8 cellular contexts compared by ENCODE assay signal in the genomic region with DNA sequence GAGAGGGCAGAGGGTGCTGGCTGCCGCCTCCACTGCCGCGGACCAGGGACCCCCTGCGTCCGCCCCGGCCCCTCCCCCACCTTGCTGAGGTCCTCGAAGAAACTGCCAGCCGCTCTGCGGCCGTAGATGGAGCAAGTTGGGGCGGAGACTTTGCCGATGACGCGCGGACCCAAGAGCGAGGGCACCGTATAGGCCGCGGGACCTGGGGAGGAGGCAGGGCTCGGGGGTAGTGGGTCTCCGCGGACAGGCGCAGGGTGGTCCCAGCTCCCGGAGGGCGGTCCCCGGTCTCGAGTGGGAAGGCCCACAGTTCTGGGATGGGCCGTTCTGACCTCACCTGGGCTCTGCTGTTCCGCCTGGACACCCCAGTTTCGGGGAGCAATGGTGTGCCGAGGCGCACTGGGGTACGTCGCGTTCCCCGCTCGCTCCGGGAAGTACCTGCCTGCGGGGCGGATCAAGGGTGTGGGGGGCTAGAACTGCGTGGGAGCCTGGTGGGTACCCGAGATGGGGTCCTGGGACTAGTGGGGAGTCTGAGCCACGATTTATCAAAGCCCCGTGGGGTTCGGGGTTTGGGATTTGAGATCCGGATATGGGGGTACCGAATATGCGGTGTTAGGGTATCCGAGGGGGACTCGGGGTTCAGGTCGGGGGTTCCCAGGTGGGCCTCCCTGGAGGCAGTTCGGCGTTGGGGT. TPM values are rescaled to one million over a fixed set of nuclear protein-coding genes. Genes with fewer than 3 reads are reported as not detected.
DNase-seq lines count a peak whose midpoint lies in the region; ATAC-seq and TF ChIP-seq lines count a peak whose summit lies in the region.

No MANE protein-coding gene starts in this region.

- H3K27me3 Mint-ChIP-seq in T-helper 17 cell = no peaks in the 10 kb centered on the region

- peaks cover 0 to 18% (median 0%) of the 10 kb centered on the region in 6 donors for H3K36me3 ChIP-seq in spleen

- DNase-seq in DMS153 treated with DMSO at 0.1 percent for 48 hours (lab: John Stamatoyannopoulos, UW; ENCODE audit: unreplicated experiment) (peak; percentile 50), HK-2 (ENCODE audit: unreplicated experiment) (peak; percentile 85), T-helper 17 cell (peak; percentile 60 to 62 (median 61)), astrocyte of the cerebellum (ENCODE audit: low read depth) (no peak), spleen (peak; percentile 98), glomerular visceral epithelial cell (ENCODE audit: extremely low spot score) (no peak)

- H3K4me1 Mint-ChIP-seq in T-helper 17 cell = peaks cover 30% of the 10 kb centered on the region

- no peaks in the 10 kb centered on the region for H3K27me3 ChIP-seq in spleen (replicated peaks in 1 of 7)

- 2 to 5% (median 3%) methylated on average over 42 to 53 of the region's 53 CpGs for whole genome bisulfite sequencing in spleen, 5 donors

- peak overlapping the region; percentile 97 to 100 (median 99) for H3K27ac ChIP-seq in spleen

- H3K4me3 Mint-ChIP-seq in T-helper 17 cell = peak overlapping the region; percentile 95

- peak; percentile 78 to 88 (median 81) for TF ChIP-seq POLR2A in spleen (IDR thresholded peaks at IDR 0.05)

- H3K27ac Mint-ChIP-seq in T-helper 17 cell = peak overlapping the region; percentile 96

- H3K9me3 ChIP-seq in T-helper 17 cell (ENCODE audit: control insufficient read depth, low read length, poor library complexity, severe bottlenecking) = no peaks in the 10 kb centered on the region
- H3K9me3 ChIP-seq in iPS-18c (ENCODE audit: control insufficient read depth, insufficient read depth, low read length) = peaks cover 6% of the 10 kb centered on the region
- H3K9me3 ChIP-seq in spleen = no peaks in the 10 kb centered on the region

- in situ Hi-C loops in astrocyte of the cerebellum (cut with HindIII; ENCODE audit: low sequenced_read_pairs) = no loop called here

- peak overlapping the region; percentile 31 for H3K4me3 ChIP-seq in astrocyte of the cerebellum (ENCODE audit: low read depth, low read length)
- peak overlapping the region; percentile 52 for H3K4me3 ChIP-seq in iPS-18c (ENCODE audit: insufficient read depth, low read depth, low read length)
- H3K4me3 ChIP-seq in spleen = peak overlapping the region; percentile 50 to 97 (median 64)

- TF ChIP-seq CTCF in astrocyte of the cerebellum (IDR thresholded peaks at IDR 0.05; ENCODE audit: low read depth, low read length, missing control alignments) (no peak), spleen (IDR thresholded peaks at IDR 0.05 in 8 of 11, conservative IDR thresholded peaks at IDR 0.05 in 3 of 11) (peak in 1 of 11 experiments; percentile 17)

- H3K4me1 ChIP-seq in spleen = peaks cover 20 to 99% (median 79%) of the 10 kb centered on the region in 6 donors

- H3K36me3 Mint-ChIP-seq in T-helper 17 cell (ENCODE audit: low read depth) = peaks cover 2% of the 10 kb centered on the region

- intact Hi-C loops in spleen (cut with DNase I; ENCODE audit: low total_unique reads) = no loop called here

- ATAC-seq in T-helper 17 cell (peak; percentile 60), GM21360 (IDR thresholded peaks at IDR 0.05; ENCODE audit: unreplicated experiment) (no peak)

RNA-seq across cellular contexts. Expression of a gene that starts 1.2 kb away (rescaled TPM):
- 10 to 100 TPM; 22.3 to 25.9 TPM for total RNA-seq in T-helper 17 cell
- 100 to 1,000 TPM in 6 of 7 donors, 10 to 100 TPM in 1; 73.7 to 284 (median 152) TPM for total RNA-seq in spleen
- 100 to 1,000 TPM in 1 of 3 donors, 10 to 100 TPM in 2; 88.3 to 166 (median 92.3) TPM for polyA plus RNA-seq in spleen

RNA-seq across cellular contexts. Expression of a gene that starts 5.6 kb away (rescaled TPM):
- 10 to 100 TPM in 1 of 2 donors, 1 to 10 TPM in 1; 4.5 to 11.3 TPM for total RNA-seq in T-helper 17 cell
- total RNA-seq in spleen = 1 to 10 TPM in 6 of 7 donors, not detected in 1; 1.2 to 7.4 (median 5.0) TPM
- polyA plus RNA-seq in spleen = 10 to 100 TPM in 2 of 3 donors, 1 to 10 TPM in 1; 4.4 to 12.7 (median 12.0) TPM

RNA-seq across cellular contexts. Expression of a gene that starts 14.7 kb away (rescaled TPM):
- total RNA-seq in T-helper 17 cell = 1 to 10 TPM; 3.8 to 5.1 TPM
- 1 to 10 TPM; 2.6 to 5.0 (median 3.4) TPM for total RNA-seq in spleen
- polyA plus RNA-seq in spleen = 1 to 10 TPM; 2.6 to 3.8 (median 3.5) TPM

RNA-seq across cellular contexts. Expression of a gene that starts 23.0 kb away (rescaled TPM):
- total RNA-seq in T-helper 17 cell = 100 to 1,000 TPM in 1 of 2 donors, 10 to 100 TPM in 1; 97.0 to 103 TPM
- total RNA-seq in spleen = 10 to 100 TPM; 33.9 to 48.0 (median 38.1) TPM
- polyA plus RNA-seq in spleen = 10 to 100 TPM; 31.4 to 43.1 (median 35.0) TPM

RNA-seq across cellular contexts. Expression of a gene that starts 23.5 kb away (rescaled TPM):
- total RNA-seq in T-helper 17 cell (100 to 1,000 TPM; 110 to 130 TPM), spleen (10 to 100 TPM; 62.5 to 81.1 (median 72.2) TPM)
- polyA plus RNA-seq in spleen = 10 to 100 TPM; 36.6 to 71.2 (median 45.0) TPM

Comparison
In these comparisons a context has a peak if more than half of its experiments do, and no peak if none do; other contexts are left out.
1. DNase-seq: peak in DMS153 treated with DMSO at 0.1 percent for 48 hours (single experiment), HK-2 (single experiment), T-helper 17 cell (3 of 3) and spleen (single experiment); none in astrocyte of the cerebellum (single experiment) and glomerular visceral epithelial cell (single experiment).
2. Peak in every context shown above with its lines, with median percentiles within 50 percentile points of each other: H3K4me3 ChIP-seq.